In genomic region chr12:76790564-76791552, GRCh38 we compare ENCODE assay signal across 8 cellular contexts. TPM values are rescaled to one million over a fixed set of nuclear protein-coding genes. Genes with fewer than 3 reads are reported as not detected.
A peak's percentile ranks its signal among the peaks of the same experiment; 100 is the strongest.
DNase-seq lines count a peak whose midpoint lies in the region; ATAC-seq, FAIRE-seq and TF ChIP-seq lines count a peak whose summit lies in the region.

No MANE protein-coding gene starts in this region.

- ATAC-seq in GM19035 (IDR thresholded peaks at IDR 0.05; ENCODE audit: unreplicated experiment): no peak
- ATAC-seq in GM21367 (IDR thresholded peaks at IDR 0.05; ENCODE audit: unreplicated experiment): no peak

- DNase-seq in HuH-7.5 (ENCODE audit: low spot score) (peak; percentile 7), RPMI7951 (ENCODE audit: low read depth) (peak; percentile 13), fibroblast of peridontal ligament (ENCODE audit: extremely low read depth) (peak; percentile 47), retinal pigment epithelial cell (ENCODE audit: low read depth) (no peak)
- no peak for DNase-seq in activated naive CD4-positive, alpha-beta T cell treated with anti-CD3 and anti-CD28 coated beads, Interleukin-2, amount 50 U/mL, for 16 hours

- peak; percentile 42 for TF ChIP-seq CTCF in retinal pigment epithelial cell (conservative IDR thresholded peaks at IDR 0.05; ENCODE audit: low read depth, low read length)

- H3K4me3 ChIP-seq in retinal pigment epithelial cell (ENCODE audit: low read length): no peak overlapping the region

- peak; percentile 99 for FAIRE-seq in G401.6 (lab: Jason Lieb, UNC)

RNA-seq across cellular contexts. Expression of gene ZDHHC17, which starts 26.9 kb away (rescaled TPM):
- total RNA-seq in RPMI7951 (2014; rRNA removed; shearing (Covaris generic)): 20.6 and 25.0 TPM in 2 replicates

Comparison
In these comparisons a context has a peak if more than half of its experiments do, and no peak if none do; other contexts are left out.
1. DNase-seq: peak in HuH-7.5 (single experiment), RPMI7951 (single experiment) and fibroblast of peridontal ligament (single experiment); none in retinal pigment epithelial cell (single experiment) and activated naive CD4-positive, alpha-beta T cell treated with anti-CD3 and anti-CD28 coated beads, Interleukin-2, amount 50 U/mL, for 16 hours (single experiment).